In genomic region chr3:10193692-10194327, GRCh38 we compare ENCODE assay signal across 8 cellular contexts. TPM values are rescaled to one million over a fixed set of nuclear protein-coding genes. Genes with fewer than 3 reads are reported as not detected.
DNase-seq lines count a peak whose midpoint lies in the region; ATAC-seq, FAIRE-seq and TF ChIP-seq lines count a peak whose summit lies in the region.

No MANE protein-coding gene starts in this region.

- H3K4me1 ChIP-seq in GM12878 (ENCODE audit: control insufficient read depth, insufficient read depth, low read length) = peaks cover 80% of the 10 kb centered on the region
- H3K4me1 ChIP-seq in mesodermal cell (ENCODE audit: control insufficient read depth, insufficient read depth, low read length, poor library complexity, severe bottlenecking) = peaks cover 33% of the 10 kb centered on the region
- H3K4me1 ChIP-seq in thymus (ENCODE audit: control insufficient read depth, insufficient read depth, low read length) = peaks cover 57% of the 10 kb centered on the region

- H3K36me3 ChIP-seq in GM12878 (ENCODE audit: control insufficient read depth in 2 of 2, insufficient read depth in 2 of 2, low read length in 1 of 2) (no peaks in the 10 kb centered on the region), mesodermal cell (ENCODE audit: control insufficient read depth, insufficient read depth, low read length) (no peaks in the 10 kb centered on the region), thymus (ENCODE audit: control insufficient read depth, insufficient read depth) (no peaks in the 10 kb centered on the region)

- ATAC-seq in GM12878 (peak; percentile 4; the same call in 2 of the 3 replicates), GM18867 (IDR thresholded peaks at IDR 0.05; ENCODE audit: unreplicated experiment) (no peak)

- FAIRE-seq in GM12878 (lab: Jason Lieb, UNC) = no peak

- H3K9me3 ChIP-seq in GM12878 (replicated peaks; ENCODE audit: control insufficient read depth, insufficient read depth, low read length) = no peaks in the 10 kb centered on the region
- no peaks in the 10 kb centered on the region for H3K9me3 ChIP-seq in mesodermal cell (ENCODE audit: control insufficient read depth, low read length)
- no peaks in the 10 kb centered on the region for H3K9me3 ChIP-seq in thymus (ENCODE audit: control insufficient read depth)

- H3K4me3 Mint-ChIP-seq in activated CD4-positive, alpha-beta T cell treated with anti-CD3 and anti-CD28 coated beads, Interleukin-2, amount 10 ng/mL, durations not matched to agents 7 days and 5 days = peak overlapping the region; percentile 52

- BruUV-seq in GM12878 (replicated peaks; lab: Mats Ljungman, UMichigan) = no TSS peak

- no peaks in the 10 kb centered on the region for H3K9me3 Mint-ChIP-seq in activated CD4-positive, alpha-beta T cell treated with anti-CD3 and anti-CD28 coated beads, Interleukin-2, amount 10 ng/mL, durations not matched to agents 7 days and 5 days

- intact Hi-C loops in GM12878 (cut with micrococcal nuclease; ENCODE audit: unreplicated experiment) = loop anchor here (5.0 kb wide), 1 partner anchor 52 kb away; the partner anchor contains the start of gene VHL

- in situ Hi-C loops in GM12878 (cut with MboI) = no loop called here

- H3K27ac Mint-ChIP-seq in activated CD4-positive, alpha-beta T cell treated with anti-CD3 and anti-CD28 coated beads, Interleukin-2, amount 10 ng/mL, durations not matched to agents 7 days and 5 days = peak overlapping the region; percentile 98

- no peak for TF ChIP-seq EP300 in GM12878 (IDR thresholded peaks at IDR 0.05; ENCODE audit: borderline replicate concordance in 1 of 2, control insufficient read depth in 1 of 2, low read depth in 2 of 2, low read length in 2 of 2)

- CTCF ChIA-PET in activated CD4-positive, alpha-beta T cell treated with anti-CD3 and anti-CD28 coated beads, Interleukin-2, amount 10 ng/mL, durations not matched to agents 7 days and 5 days (lab: Charles Lee) = interaction anchor here (0.6 to 7.4 kb wide), 15 partner anchors 8 to 341 kb away, joined by 3 to 59 read pairs (median 4); partner anchors contain the start of gene TATDN2
- CTCF ChIA-PET in GM12878 (lab: Yijun Ruan, JAX) = interaction anchor here (0.5 to 5.0 kb wide), 12 partner anchors 14 to 348 kb away, joined by 3 to 31 read pairs (median 4); no protein-coding TSS in a partner anchor

- peak overlapping the region; percentile 75 for H3K9ac ChIP-seq in GM12878 (ENCODE audit: control insufficient read depth, insufficient read depth, low read length)

- WGBS in GM12878 (ENCODE audit: insufficient coverage, insufficient replicate concordance, low lambda C conversion rate, missing lambda C conversion rate) = 10% methylated on average over 14 of the region's 14 CpGs
- 96 to 99% methylated on average over 10 to 14 of the region's 14 CpGs for WGBS in mesodermal cell (ENCODE audit: insufficient coverage in 2 of 2), 2 experiments
- 82% methylated on average over 14 of the region's 14 CpGs for WGBS in thymus

- H3K4me3 ChIP-seq in GM12878 (no peak overlapping the region), mesodermal cell (ENCODE audit: extremely low read depth, insufficient read depth, low read length, poor library complexity, severe bottlenecking) (no peak overlapping the region), thymus (ENCODE audit: low read length) (no peak overlapping the region)

- H4K20me1 ChIP-seq in GM12878 (ENCODE audit: control insufficient read depth, insufficient read depth) = no peaks in the 10 kb centered on the region

- H3K27me3 ChIP-seq in GM12878 (replicated peaks in 1 of 2; ENCODE audit: control insufficient read depth in 2 of 2, insufficient read depth in 2 of 2, low read length in 1 of 2) (no peaks in the 10 kb centered on the region), thymus (ENCODE audit: control insufficient read depth, insufficient read depth) (no peaks in the 10 kb centered on the region)

- no peak for TF ChIP-seq CTCF in GM12878 (IDR thresholded peaks at IDR 0.05 in 2 of 3, conservative IDR thresholded peaks at IDR 0.05 in 1 of 3; ENCODE audit: control insufficient read depth in 2 of 3, extremely low read depth in 1 of 3, insufficient read depth in 1 of 3, low read depth in 3 of 3, low read length in 3 of 3)

- H3K79me2 ChIP-seq in GM12878 (ENCODE audit: control insufficient read depth, insufficient read depth, low read length) = peaks cover 4% of the 10 kb centered on the region

- peak overlapping the region; percentile 71 for H2AFZ ChIP-seq in GM12878 (ENCODE audit: control insufficient read depth, low read depth, low read length)

- H3K27ac ChIP-seq in GM12878 (ENCODE audit: control insufficient read depth, insufficient read depth) (peak overlapping the region; percentile 98), mesodermal cell (ENCODE audit: low read depth, low read length, severe bottlenecking) (peak overlapping the region; percentile 10), thymus (ENCODE audit: low read depth) (peak overlapping the region; percentile 98)

- TF ChIP-seq POLR2A in GM12878 (IDR thresholded peaks at IDR 0.05; ENCODE audit: low read depth, low read length) = no peak

- H3K36me3 Mint-ChIP-seq in activated CD4-positive, alpha-beta T cell treated with anti-CD3 and anti-CD28 coated beads, Interleukin-2, amount 10 ng/mL, durations not matched to agents 7 days and 5 days (ENCODE audit: low read depth) = peaks cover 2% of the 10 kb centered on the region

- TF ChIP-seq RAD21 in GM12878 (IDR thresholded peaks at IDR 0.05; ENCODE audit: insufficient read depth, low read depth, low read length) = no peak

- RAD21 ChIA-PET in GM12878 (lab: Charles Lee; ENCODE audit: unreplicated experiment) = interaction anchor here (0.8 to 5.7 kb wide), 11 partner anchors 10 to 99 kb away, joined by 3 to 99 read pairs (median 5); partner anchors contain the start of genes GHRL, IRAK2, TATDN2 and VHL

- POLR2A ChIA-PET in activated CD4-positive, alpha-beta T cell treated with anti-CD3 and anti-CD28 coated beads, Interleukin-2, amount 10 ng/mL, durations not matched to agents 7 days and 5 days (lab: Charles Lee) = interaction anchor here (0.6 kb wide), 1 partner anchor 151 kb away, joined by 5 read pairs; no protein-coding TSS in a partner anchor
- POLR2A ChIA-PET in GM12878 (lab: Charles Lee) = interaction anchor here (1.0 to 5.5 kb wide), 7 partner anchors 13 to 54 kb away, joined by 5 to 64 read pairs (median 7); partner anchors contain the start of genes IRAK2, TATDN2 and VHL

- SMC1A ChIA-PET in GM12878 (lab: Charles Lee; ENCODE audit: uncharacterized antibody, unreplicated experiment) = interaction anchor here (0.9 to 12.4 kb wide), 16 partner anchors 9 to 401 kb away, joined by 3 to 165 read pairs (median 6); partner anchors contain the start of genes ARPC4, IRAK2 and VHL

- H3K4me1 Mint-ChIP-seq in activated CD4-positive, alpha-beta T cell treated with anti-CD3 and anti-CD28 coated beads, Interleukin-2, amount 10 ng/mL, durations not matched to agents 7 days and 5 days = peaks cover 87% of the 10 kb centered on the region

- no peak for DNase-seq in activated CD4-positive, alpha-beta T cell treated with anti-CD3 and anti-CD28 coated beads, Interleukin-2, amount 10 ng/mL, durations not matched to agents 7 days and 5 days
- DNase-seq in activated CD4-positive, alpha-beta T cell treated with anti-CD3 and anti-CD28 coated beads for 1 hour = no peak
- DNase-seq in GM12878 (ENCODE audit: low read depth, low spot score) = no peak
- DNase-seq in SHP77 treated with DMSO at 0.1 percent for 48 hours (lab: John Stamatoyannopoulos, UW) = no peak
- no peak for DNase-seq in T1000 (lab: John Stamatoyannopoulos, UW)

- peak overlapping the region; percentile 76 for H3K4me2 ChIP-seq in GM12878 (ENCODE audit: control insufficient read depth, insufficient read depth)

- H3K27me3 Mint-ChIP-seq in activated CD4-positive, alpha-beta T cell treated with anti-CD3 and anti-CD28 coated beads, Interleukin-2, amount 10 ng/mL, durations not matched to agents 7 days and 5 days = no peaks in the 10 kb centered on the region

RNA-seq across cellular contexts. Expression of gene IRAK2, which starts 29.1 kb away (rescaled TPM):
- total RNA-seq in activated CD4-positive, alpha-beta T cell treated with anti-CD3 and anti-CD28 coated beads, Interleukin-2, amount 10 ng/mL, durations not matched to agents 7 days and 5 days = 1 to 10 TPM; 1.6 to 1.9 TPM
- total RNA-seq in GM12878 (2013; cell fraction: nucleolus; rRNA removed) = 15.3 and 17.6 TPM in 2 replicates
- total RNA-seq in GM12878 (2014; rRNA removed) (5.6 and 6.9 TPM in 2 replicates), GM12878 (2014; rRNA removed; fragmentation: Illumina TruSeq; extraction: Trizol) (4.0 and 4.2 TPM in 2 replicates), GM12878 (2021) (4.7 and 4.9 TPM in 2 replicates)
- 1.9 TPM for polyA plus RNA-seq in GM12878 (2011; ENCODE audit: low read depth)
- polyA plus RNA-seq in GM12878 (2011; rRNA removed) (2.6 and 3.4 TPM in 2 replicates), GM12878 (2014; fragmentation: Illumina TruSeq; extraction: Trizol) (3.9 and 4.8 TPM in 2 replicates), GM12878 (2014; fragmentation: Nextera tagmentation; extraction: Ambion mirVana) (under 1 TPM; 0.48 to 0.88 TPM), GM12878 (2014; rRNA removed) (5.0 and 5.7 TPM in 2 replicates), GM12878 (2016; fragmentation: Nextera tagmentation; extraction: Ambion mirVana) (1 to 10 TPM; 3.9 to 4.8 TPM), thymus (3.3 TPM)
- 3.4 and 4.3 TPM in 2 replicates for polyA plus RNA-seq in GM12878 (2011; cell fraction: cytosol; rRNA removed)
- polyA plus RNA-seq in GM12878 (2011; cell fraction: nucleus; rRNA removed) = 1.6 and 1.9 TPM in 2 replicates
- polyA plus RNA-seq in GM12878 (2012) = 2.5 and 4.5 TPM in 2 replicates
- polyA minus RNA-seq in GM12878 (2011; rRNA and poly(A)+ RNA removed) = 2.4 and 4.4 TPM in 2 replicates
- polyA minus RNA-seq in GM12878 (2011; cell fraction: cytosol; rRNA and poly(A)+ RNA removed) = 1.1 and 1.6 TPM in 2 replicates
- 0.85 and 1.3 TPM in 2 replicates for polyA minus RNA-seq in GM12878 (2011; cell fraction: nucleus; rRNA and poly(A)+ RNA removed)
- 2.3 TPM for polyA plus RNA-seq in mesodermal cell (2013, experiment 1 of 2)
- polyA plus RNA-seq in mesodermal cell (2013, experiment 2 of 2) = 1.8 TPM

RNA-seq across cellular contexts. Expression of gene VHL, which starts 52.2 kb away (rescaled TPM):
- 10 to 100 TPM; 65.3 to 65.9 TPM for total RNA-seq in activated CD4-positive, alpha-beta T cell treated with anti-CD3 and anti-CD28 coated beads, Interleukin-2, amount 10 ng/mL, durations not matched to agents 7 days and 5 days
- total RNA-seq in GM12878 (2013; cell fraction: nucleolus; rRNA removed) = 114 and 118 TPM in 2 replicates
- total RNA-seq in GM12878 (2014; rRNA removed) = 45.9 and 55.7 TPM in 2 replicates
- 53.3 and 54.6 TPM in 2 replicates for total RNA-seq in GM12878 (2014; rRNA removed; fragmentation: Illumina TruSeq; extraction: Trizol)
- total RNA-seq in GM12878 (2021) = 48.1 and 49.6 TPM in 2 replicates
- 26.8 TPM for polyA plus RNA-seq in GM12878 (2011; ENCODE audit: low read depth)
- 39.9 and 49.2 TPM in 2 replicates for polyA plus RNA-seq in GM12878 (2011; rRNA removed)
- polyA plus RNA-seq in GM12878 (2011; cell fraction: cytosol; rRNA removed) = 21.6 and 26.0 TPM in 2 replicates
- 16.5 and 25.6 TPM in 2 replicates for polyA plus RNA-seq in GM12878 (2011; cell fraction: nucleus; rRNA removed)
- 37.1 and 43.4 TPM in 2 replicates for polyA plus RNA-seq in GM12878 (2012)
- 46.9 and 53.9 TPM in 2 replicates for polyA plus RNA-seq in GM12878 (2014; fragmentation: Illumina TruSeq; extraction: Trizol)
- polyA plus RNA-seq in GM12878 (2014; fragmentation: Nextera tagmentation; extraction: Ambion mirVana) = 10 to 100 TPM; 12.0 to 12.2 TPM
- 34.4 and 38.1 TPM in 2 replicates for polyA plus RNA-seq in GM12878 (2014; rRNA removed)
- polyA plus RNA-seq in GM12878 (2016; fragmentation: Nextera tagmentation; extraction: Ambion mirVana) = 10 to 100 TPM; 19.9 to 23.9 TPM
- polyA minus RNA-seq in GM12878 (2011; rRNA and poly(A)+ RNA removed) = 38.2 and 41.1 TPM in 2 replicates
- polyA minus RNA-seq in GM12878 (2011; cell fraction: cytosol; rRNA and poly(A)+ RNA removed) = 13.6 and 17.6 TPM in 2 replicates
- 6.4 and 13.1 TPM in 2 replicates for polyA minus RNA-seq in GM12878 (2011; cell fraction: nucleus; rRNA and poly(A)+ RNA removed)
- 52.3 TPM for polyA plus RNA-seq in mesodermal cell (2013, experiment 1 of 2)
- 48.2 TPM for polyA plus RNA-seq in mesodermal cell (2013, experiment 2 of 2)
- polyA plus RNA-seq in thymus = 78.0 TPM

RNA-seq across cellular contexts. Expression of gene TATDN2, which starts 54.4 kb away (rescaled TPM):
- total RNA-seq in activated CD4-positive, alpha-beta T cell treated with anti-CD3 and anti-CD28 coated beads, Interleukin-2, amount 10 ng/mL, durations not matched to agents 7 days and 5 days = 10 to 100 TPM; 72.3 to 78.4 TPM
- 43.3 and 48.1 TPM in 2 replicates for total RNA-seq in GM12878 (2013; cell fraction: nucleolus; rRNA removed)
- 7.7 and 10.0 TPM in 2 replicates for total RNA-seq in GM12878 (2014; rRNA removed)
- total RNA-seq in GM12878 (2014; rRNA removed; fragmentation: Illumina TruSeq; extraction: Trizol) = 22.0 and 23.9 TPM in 2 replicates
- 31.8 and 36.5 TPM in 2 replicates for total RNA-seq in GM12878 (2021)
- 18.4 TPM for polyA plus RNA-seq in GM12878 (2011; ENCODE audit: low read depth)
- polyA plus RNA-seq in GM12878 (2011; rRNA removed) = 21.6 and 22.1 TPM in 2 replicates
- 20.8 and 21.3 TPM in 2 replicates for polyA plus RNA-seq in GM12878 (2011; cell fraction: cytosol; rRNA removed)
- 25.2 and 26.0 TPM in 2 replicates for polyA plus RNA-seq in GM12878 (2011; cell fraction: nucleus; rRNA removed)
- 19.7 and 24.1 TPM in 2 replicates for polyA plus RNA-seq in GM12878 (2012)
- 27.3 and 28.1 TPM in 2 replicates for polyA plus RNA-seq in GM12878 (2014; fragmentation: Illumina TruSeq; extraction: Trizol)
- 1 to 10 TPM; 5.7 to 9.1 TPM for polyA plus RNA-seq in GM12878 (2014; fragmentation: Nextera tagmentation; extraction: Ambion mirVana)
- 25.7 and 25.8 TPM in 2 replicates for polyA plus RNA-seq in GM12878 (2014; rRNA removed)
- 1 to 10 TPM; 4.2 to 5.6 TPM for polyA plus RNA-seq in GM12878 (2016; fragmentation: Nextera tagmentation; extraction: Ambion mirVana)
- polyA minus RNA-seq in GM12878 (2011; rRNA and poly(A)+ RNA removed) = 29.6 and 51.2 TPM in 2 replicates
- 9.1 and 14.0 TPM in 2 replicates for polyA minus RNA-seq in GM12878 (2011; cell fraction: cytosol; rRNA and poly(A)+ RNA removed)
- polyA minus RNA-seq in GM12878 (2011; cell fraction: nucleus; rRNA and poly(A)+ RNA removed) = 30.2 and 59.0 TPM in 2 replicates
- polyA plus RNA-seq in mesodermal cell (2013, experiment 1 of 2) = 19.1 TPM
- polyA plus RNA-seq in mesodermal cell (2013, experiment 2 of 2) = 16.6 TPM
- polyA plus RNA-seq in thymus = 24.4 TPM

Comparison
In these comparisons a context has a peak if more than half of its experiments do, and no peak if none do; other contexts are left out.
1. H3K27ac ChIP-seq: peak in every context shown above with its lines; median percentile 98 in GM12878; 98 in thymus; 10 in mesodermal cell.